8 cellular contexts compared by ENCODE assay signal in the genomic region with DNA sequence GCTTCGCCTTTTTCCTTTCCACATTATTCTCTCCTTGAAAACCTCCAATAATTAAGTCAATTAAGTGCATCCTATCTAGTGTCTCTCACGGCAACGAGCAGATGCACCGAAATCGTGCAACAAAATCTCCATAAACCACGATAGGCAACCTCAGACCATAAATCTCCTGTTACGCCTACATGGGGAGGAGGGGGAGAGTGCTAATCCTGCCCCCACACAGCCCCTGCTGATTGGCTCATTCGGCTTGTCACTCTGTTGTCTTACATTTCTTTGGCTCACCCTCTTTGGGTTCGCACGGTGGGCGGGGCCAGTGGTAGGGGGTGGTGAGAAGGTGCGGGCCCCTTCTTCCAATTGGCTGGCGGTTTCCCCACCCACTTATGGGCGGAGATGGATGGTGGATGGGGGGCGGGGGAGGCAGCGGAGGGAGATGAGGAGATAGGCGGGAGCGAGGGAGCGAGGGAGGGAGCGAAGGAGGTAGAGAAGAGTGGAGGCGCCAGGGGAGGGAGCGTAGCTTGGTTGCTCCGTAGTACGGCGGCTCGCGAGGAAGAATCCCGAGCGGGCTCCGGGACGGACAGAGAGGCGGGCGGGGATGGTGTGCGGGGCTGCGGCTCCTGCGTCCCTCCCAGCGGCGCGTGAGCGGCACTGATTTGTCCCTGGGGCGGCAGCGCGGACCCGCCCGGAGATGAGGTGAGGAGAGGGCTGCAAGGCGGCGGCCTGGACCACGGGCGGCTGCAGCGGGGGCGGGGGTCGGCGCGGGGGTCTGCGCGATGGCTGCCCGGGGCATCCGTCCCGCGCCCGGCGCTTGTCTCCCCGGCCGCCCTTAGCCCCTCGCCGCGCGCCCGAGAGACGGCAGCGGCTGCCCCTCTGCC. TPM values are rescaled to one million over a fixed set of nuclear protein-coding genes. Genes with fewer than 3 reads are reported as not detected.
DNase-seq lines count a peak whose midpoint lies in the region; ATAC-seq lines count a peak whose summit lies in the region.

Gene ITSN1 (plus strand): TSS at position 475 of the 869 bp plus-strand sequence. CDS start 76,328 bp downstream, outside the sequence.

- peak within 1 kb of the TSS; percentile 82 for H3K23ac ChIP-seq in mesendoderm (ENCODE audit: low read length)

- WGBS in mesendoderm (ENCODE audit: extremely low coverage, insufficient coverage, low lambda C conversion rate), result no CpG with 5 or more reads among the region's 71 CpGs

- no peaks in the 10 kb centered on the region for H3K9me3 ChIP-seq in endocrine pancreas (ENCODE audit: control insufficient read depth, low read length)

- H3K9ac ChIP-seq in endocrine pancreas (ENCODE audit: control insufficient read depth, insufficient read depth, low read length), result peak within 1 kb of the TSS; percentile 78
- peak within 1 kb of the TSS; percentile 92 for H3K9ac ChIP-seq in mesendoderm (ENCODE audit: low read length)

- H4K5ac ChIP-seq in mesendoderm (ENCODE audit: low read length), result peak within 1 kb of the TSS; percentile 96

- H3K27ac ChIP-seq in mesendoderm (ENCODE audit: low read depth, low read length), result peak within 1 kb of the TSS; percentile 93

- peak within 1 kb of the TSS; percentile 66 for H3K4ac ChIP-seq in mesendoderm (ENCODE audit: low read depth, low read length)

- DNase-seq in COLO668 (lab: John Stamatoyannopoulos, UW; ENCODE audit: unreplicated experiment), result peak; percentile 100
- DNase-seq in HUDEP-2 (lab: John Stamatoyannopoulos, UW; ENCODE audit: unreplicated experiment in 76 of 76), result peak; percentile 80 to 100 (median 100)
- DNase-seq in NOMO-1 treated with dmso at 0.1 percent for 144 hours (lab: John Stamatoyannopoulos, UW; ENCODE audit: unreplicated experiment), result peak; percentile 98
- DNase-seq in activated CD8-positive, alpha-beta memory T cell treated with anti-CD3 and anti-CD28 coated beads, Interleukin-2, amount 50 U/mL, for 24 hours (ENCODE audit: extremely low read depth), result peak; percentile 100
- peak; percentile 100 for DNase-seq in mesendoderm
- DNase-seq in stimulated activated CD8-positive, alpha-beta memory T cell treated with anti-CD3 and anti-CD28 coated beads, Interleukin-12 subunit alpha, Interleukin-12 subunit beta, amount 100 ng/mL, for 4 hours (ENCODE audit: low read depth), result peak; percentile 99

- peak within 1 kb of the TSS; percentile 98 for H3K56ac ChIP-seq in mesendoderm (ENCODE audit: low read length)

- no peak within 1 kb of the TSS for H4K8ac ChIP-seq in mesendoderm (ENCODE audit: low read depth, low read length)

- H3K4me2 ChIP-seq in mesendoderm (ENCODE audit: low read length), result peak within 1 kb of the TSS; percentile 90

- peak within 1 kb of the TSS; percentile 99 for H2BK5ac ChIP-seq in mesendoderm (ENCODE audit: low read length)

- peak; percentile 80 for ATAC-seq in GM21390 (IDR thresholded peaks at IDR 0.05; ENCODE audit: unreplicated experiment)

- peak within 1 kb of the TSS; percentile 64 for H2BK120ac ChIP-seq in mesendoderm (ENCODE audit: low read depth, low read length)

- H2AK5ac ChIP-seq in mesendoderm (ENCODE audit: low read length), result no peak within 1 kb of the TSS

- H3K4me1 ChIP-seq in endocrine pancreas (ENCODE audit: control insufficient read depth, insufficient read depth, low read length) (peaks cover 4% of the 10 kb centered on the region), mesendoderm (ENCODE audit: control insufficient read depth, low read depth, low read length) (no peaks in the 10 kb centered on the region)

- peaks cover 32% of the 10 kb centered on the region for H3K79me2 ChIP-seq in mesendoderm (ENCODE audit: control insufficient read depth, insufficient read depth, low read length)

- H3K79me1 ChIP-seq in mesendoderm (ENCODE audit: low read length), result peaks cover 2% of the 10 kb centered on the region

- peak within 1 kb of the TSS; percentile 89 for H3K18ac ChIP-seq in mesendoderm (ENCODE audit: low read length)

- H3K27me3 ChIP-seq in endocrine pancreas (ENCODE audit: control insufficient read depth, insufficient read depth, low read length) (no peaks in the 10 kb centered on the region), mesendoderm (ENCODE audit: insufficient read depth, low read length, poor library complexity) (no peaks in the 10 kb centered on the region)

- peak within 1 kb of the TSS; percentile 89 for H3K4me3 ChIP-seq in endocrine pancreas (ENCODE audit: control insufficient read depth, insufficient read depth, low read length)
- peak within 1 kb of the TSS; percentile 87 for H3K4me3 ChIP-seq in mesendoderm (ENCODE audit: low read length)

- no peaks in the 10 kb centered on the region for H3K36me3 ChIP-seq in endocrine pancreas (ENCODE audit: control insufficient read depth, insufficient read depth, low read length)
- H3K36me3 ChIP-seq in mesendoderm (ENCODE audit: control insufficient read depth, insufficient read depth, low read length), result no peaks in the 10 kb centered on the region

- H2BK15ac ChIP-seq in mesendoderm (replicated peaks; ENCODE audit: low read depth), result no peak within 1 kb of the TSS

RNA-seq across cellular contexts. Expression of gene ITSN1, which starts in this region (rescaled TPM):
- polyA plus RNA-seq in mesendoderm (2013, experiment 1 of 2), result 44.4 TPM
- polyA plus RNA-seq in mesendoderm (2013, experiment 2 of 2), result 47.3 TPM

Comparison
In these comparisons a context has a peak if more than half of its experiments do, and no peak if none do; other contexts are left out.
1. Peak in every context shown above with its lines: DNase-seq, ATAC-seq, H3K4me3 ChIP-seq and H3K27ac ChIP-seq.